7 cellular contexts compared by ENCODE assay signal in the genomic region with DNA sequence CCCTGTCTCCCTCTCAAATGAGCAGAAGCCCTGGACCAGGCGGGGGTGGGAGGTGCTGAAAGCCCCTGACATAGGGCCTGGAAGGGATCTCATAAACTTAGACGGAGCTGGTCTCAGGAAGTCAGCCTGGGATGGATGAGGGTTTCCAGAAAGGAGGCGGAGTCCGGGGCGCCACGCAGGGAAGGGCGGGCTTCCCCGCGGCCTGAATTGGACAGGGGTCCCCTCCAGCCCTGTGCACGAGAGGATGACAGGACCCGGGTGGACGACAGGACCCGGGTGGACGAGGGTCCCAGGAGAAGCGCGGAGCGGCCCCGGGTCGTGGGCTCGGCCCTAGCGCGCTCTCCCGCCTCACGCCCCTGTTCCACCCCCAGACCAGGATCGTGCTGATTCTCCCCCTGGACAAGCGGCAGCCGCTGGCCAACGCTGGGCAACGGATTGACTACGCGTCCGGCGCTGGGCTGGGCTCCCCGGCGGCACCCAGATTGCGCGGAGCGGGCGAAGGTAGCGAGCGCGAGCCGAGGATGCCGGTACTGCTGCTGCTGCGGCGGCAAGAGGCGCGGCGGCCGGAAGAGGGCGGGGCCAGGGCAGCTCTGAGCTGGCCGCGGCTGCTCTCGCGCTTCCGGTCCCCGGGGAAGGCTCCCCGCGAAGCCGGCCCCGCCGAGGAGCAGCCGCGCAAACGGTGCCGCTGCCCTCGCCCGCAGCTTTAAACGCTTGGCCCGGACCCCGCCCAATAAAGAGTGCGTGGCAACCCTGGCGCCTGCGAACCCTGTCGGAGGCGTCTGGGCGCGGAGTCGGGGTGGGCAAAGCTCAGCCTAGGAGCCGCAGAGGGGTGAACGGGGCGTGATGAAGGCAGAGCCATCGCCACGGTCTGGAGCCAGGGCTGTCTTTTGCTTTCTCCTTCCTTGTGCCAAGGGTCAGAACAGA. TPM values are rescaled to one million over a fixed set of nuclear protein-coding genes. Genes with fewer than 3 reads are reported as not detected.
DNase-seq lines count a peak whose midpoint lies in the region; ATAC-seq and TF ChIP-seq lines count a peak whose summit lies in the region.

No MANE protein-coding gene starts in this region.

- H3K9me3 ChIP-seq in right lobe of liver, result no peaks in the 10 kb centered on the region

- no peaks in the 10 kb centered on the region for H3K27me3 ChIP-seq in right lobe of liver

- H3K36me3 ChIP-seq in right lobe of liver, result no peaks in the 10 kb centered on the region

- 3% methylated on average over 23 of the region's 84 CpGs for WGBS in right lobe of liver (ENCODE audit: insufficient coverage, low coverage, low lambda C conversion rate, missing lambda C conversion rate)

- peak overlapping the region; percentile 55 to 79 (median 59) for H3K27ac ChIP-seq in right lobe of liver

- DNase-seq in NCI-H748 (lab: John Stamatoyannopoulos, UW; ENCODE audit: unreplicated experiment) (peak; percentile 87), dermis blood vessel endothelial cell (peak; percentile 66), right lobe of liver (peak; percentile 84 to 90 (median 90))
- peak; percentile 85 to 87 for DNase-seq in activated CD4-positive, alpha-beta T cell treated with anti-CD3 and anti-CD28 coated beads, Interleukin-2, amount 50 U/mL, for 48 hours
- peak; percentile 78 to 85 for DNase-seq in stimulated activated CD4-positive, alpha-beta T cell treated with anti-CD3 and anti-CD28 coated beads, Interleukin-4, amount 100 ng/mL, for 4 hours

- peaks cover 0 to 22% (median 7%) of the 10 kb centered on the region in 4 donors for H3K4me1 ChIP-seq in right lobe of liver

- TF ChIP-seq CTCF in right lobe of liver (IDR thresholded peaks at IDR 0.05), result no peak

- H3K4me3 ChIP-seq in right lobe of liver, result peak overlapping the region; percentile 61 to 87 (median 74)

- TF ChIP-seq POLR2A in right lobe of liver (IDR thresholded peaks at IDR 0.05), result peak; percentile 87

- intact Hi-C loops in right lobe of liver (cut with DNase I), result no loop called here

- peak; percentile 45 for ATAC-seq in GM18511 (IDR thresholded peaks at IDR 0.05; ENCODE audit: unreplicated experiment)
- peak; percentile 56 for ATAC-seq in HG03280 (IDR thresholded peaks at IDR 0.05; ENCODE audit: unreplicated experiment)
- peak; percentile 57 to 72 (median 62) for ATAC-seq in right lobe of liver

RNA-seq across cellular contexts. Expression of gene C20orf144, which starts 1.3 kb away (rescaled TPM):
- total RNA-seq in dermis blood vessel endothelial cell, result 0.05 TPM in 1 of 2 replicates, not detected in the other
- total RNA-seq in right lobe of liver, result under 1 TPM in 1 of 6 experiments, not detected in 5; 0.18 TPM

RNA-seq across cellular contexts. Expression of gene ACTL10, which starts 3.3 kb away (rescaled TPM):
- 1.9 and 2.2 TPM in 2 replicates for total RNA-seq in dermis blood vessel endothelial cell
- total RNA-seq in right lobe of liver, result 1 to 10 TPM in 1 of 6 experiments, under 1 TPM in 4, not detected in 1; 0.20 to 1.1 (median 0.56) TPM

RNA-seq across cellular contexts. Expression of gene NECAB3, which starts 10.8 kb away (rescaled TPM):
- total RNA-seq in dermis blood vessel endothelial cell (10.2 and 12.4 TPM in 2 replicates), right lobe of liver (10 to 100 TPM; 13.2 to 21.9 (median 19.2) TPM)

RNA-seq across cellular contexts. Expression of gene E2F1, which starts 22.8 kb away (rescaled TPM):
- total RNA-seq in dermis blood vessel endothelial cell (11.2 and 16.1 TPM in 2 replicates), right lobe of liver (1 to 10 TPM in 2 of 6 experiments, under 1 TPM in 4; 0.24 to 8.8 (median 0.77) TPM)

RNA-seq across cellular contexts. Expression of gene PXMP4, which starts 56.7 kb away (rescaled TPM):
- total RNA-seq in dermis blood vessel endothelial cell, result 4.3 and 5.0 TPM in 2 replicates
- 10 to 100 TPM in 4 of 6 experiments, 1 to 10 TPM in 2; 5.5 to 17.8 (median 12.9) TPM for total RNA-seq in right lobe of liver

Comparison
In these comparisons a context has a peak if more than half of its experiments do, and no peak if none do; other contexts are left out.
1. Peak in every context shown above with its lines: DNase-seq, ATAC-seq, H3K4me3 ChIP-seq and H3K27ac ChIP-seq.